Comparison of ENCODE assay signal across 20 cellular contexts in genomic region chr16:77763994-77764393, GRCh38. TPM values are rescaled to one million over a fixed set of nuclear protein-coding genes. Genes with fewer than 3 reads are reported as not detected.
"Had no signal": no experiment of that assay in that cellular context is flagged by ENCODE, and none has a peak within 500 bp of the region (broad histone marks: within the 10 kb centered on the region; RNA-seq: fewer than 3 reads in every experiment).

No MANE protein-coding gene starts in this region.

- H3K27ac ChIP-seq: cardiac muscle cell, neutrophil, parathyroid adenoma, spleen, uterus had no signal

- DNase-seq: activated CD4-positive, alpha-beta memory T cell treated with anti-CD3 and anti-CD28 coated beads, Interleukin-2, amount 10 ng/mL, durations not matched to agents 7 days and 5 days; activated CD4-positive, alpha-beta T cell treated with anti-CD3 and anti-CD28 coated beads for 36 hours; activated naive CD4-positive, alpha-beta T cell treated with Interleukin-2 at 50 U/mL for 16 hours; activated naive CD8-positive, alpha-beta T cell treated with anti-CD3 and anti-CD28 coated beads, Interleukin-2, amount 10 ng/mL, durations not matched to agents 7 days and 5 days; activated T-cell treated with anti-CD3 and anti-CD28 coated beads, Interleukin-2, amount 50 U/mL, for 1 hour; kidney glomerular epithelial cell; spleen; stimulated activated CD4-positive, alpha-beta T cell treated with anti-CD3 and anti-CD28 coated beads, Interleukin-4, amount 100 ng/mL, for 4 hours had no signal

- H3K4me1 Mint-ChIP-seq: activated CD4-positive, alpha-beta memory T cell treated with anti-CD3 and anti-CD28 coated beads, Interleukin-2, amount 10 ng/mL, durations not matched to agents 7 days and 5 days; activated CD4-positive, alpha-beta T cell treated with anti-CD3 and anti-CD28 coated beads for 36 hours; activated naive CD8-positive, alpha-beta T cell treated with anti-CD3 and anti-CD28 coated beads, Interleukin-2, amount 10 ng/mL, durations not matched to agents 7 days and 5 days; stimulated activated memory B cell treated with anti-CD40 and anti-IgM and Interleukin-4, amounts not matched to agents 10 μg/mL and 1 μg/mL and 100 μg/mL, for 72 hours; WTC11 had no signal

- H3K4me3 Mint-ChIP-seq: activated CD4-positive, alpha-beta memory T cell treated with anti-CD3 and anti-CD28 coated beads, Interleukin-2, amount 10 ng/mL, durations not matched to agents 7 days and 5 days; activated CD4-positive, alpha-beta T cell treated with anti-CD3 and anti-CD28 coated beads for 36 hours; activated naive CD8-positive, alpha-beta T cell treated with anti-CD3 and anti-CD28 coated beads, Interleukin-2, amount 10 ng/mL, durations not matched to agents 7 days and 5 days; mesothelial cell of epicardium; natural killer cell treated with Interleukin-12 subunit alpha and Interleukin-12 subunit beta and Interleukin-15 and Interleukin-18, amount 100 ng/mL, for 72 hours; stimulated activated memory B cell treated with anti-CD40 and anti-IgM and Interleukin-4, amounts not matched to agents 10 μg/mL and 1 μg/mL and 100 μg/mL, for 72 hours; WTC11 had no signal

- H3K4me3 ChIP-seq: cardiac muscle cell, spleen, thoracic aorta, uterus had no signal

- ATAC-seq: activated CD4-positive, alpha-beta T cell treated with anti-CD3 and anti-CD28 coated beads for 36 hours; natural killer cell treated with Interleukin-12 subunit alpha and Interleukin-12 subunit beta and Interleukin-15 and Interleukin-18, amount 100 ng/mL, for 72 hours; stimulated activated memory B cell treated with anti-CD40 and anti-IgM and Interleukin-4, amounts not matched to agents 10 μg/mL and 1 μg/mL and 100 μg/mL, for 72 hours; WTC11 had no signal

- H3K27ac Mint-ChIP-seq: activated CD4-positive, alpha-beta memory T cell treated with anti-CD3 and anti-CD28 coated beads, Interleukin-2, amount 10 ng/mL, durations not matched to agents 7 days and 5 days; activated CD4-positive, alpha-beta T cell treated with anti-CD3 and anti-CD28 coated beads for 36 hours; activated naive CD8-positive, alpha-beta T cell treated with anti-CD3 and anti-CD28 coated beads, Interleukin-2, amount 10 ng/mL, durations not matched to agents 7 days and 5 days; activated T-helper 2 cell treated with anti-CD3 and anti-CD28 coated beads, Interferon-gamma antibody, Interleukin-2, Interleukin-4, amounts not matched to agents 10 μg/mL and 5 μg/mL and 100 μg/mL, durations not matched to agents 14 hours and 24 hours and 36 hours; mesothelial cell of epicardium; natural killer cell treated with Interleukin-12 subunit alpha and Interleukin-12 subunit beta and Interleukin-15 and Interleukin-18, amount 100 ng/mL, for 72 hours; stimulated activated memory B cell treated with anti-CD40 and anti-IgM and Interleukin-4, amounts not matched to agents 10 μg/mL and 1 μg/mL and 100 μg/mL, for 72 hours; WTC11 had no signal

- H3K9me3 Mint-ChIP-seq: activated CD4-positive, alpha-beta memory T cell treated with anti-CD3 and anti-CD28 coated beads, Interleukin-2, amount 10 ng/mL, durations not matched to agents 7 days and 5 days; activated naive CD8-positive, alpha-beta T cell treated with anti-CD3 and anti-CD28 coated beads, Interleukin-2, amount 10 ng/mL, durations not matched to agents 7 days and 5 days; activated T-helper 2 cell treated with anti-CD3 and anti-CD28 coated beads, Interferon-gamma antibody, Interleukin-2, Interleukin-4, amounts not matched to agents 10 μg/mL and 5 μg/mL and 100 μg/mL, durations not matched to agents 14 hours and 24 hours and 36 hours; mesothelial cell of epicardium; natural killer cell treated with Interleukin-12 subunit alpha and Interleukin-12 subunit beta and Interleukin-15 and Interleukin-18, amount 100 ng/mL, for 72 hours; stimulated activated memory B cell treated with anti-CD40 and anti-IgM and Interleukin-4, amounts not matched to agents 10 μg/mL and 1 μg/mL and 100 μg/mL, for 72 hours had no signal

- H3K36me3 ChIP-seq: cardiac muscle cell, neutrophil, spleen, thoracic aorta, uterus had no signal

- H3K4me1 ChIP-seq: uterus had no signal

- H3K9me3 ChIP-seq: neutrophil, SK-N-SH, spleen, thoracic aorta, uterus had no signal

- H3K27me3 Mint-ChIP-seq: activated CD4-positive, alpha-beta memory T cell treated with anti-CD3 and anti-CD28 coated beads, Interleukin-2, amount 10 ng/mL, durations not matched to agents 7 days and 5 days; stimulated activated memory B cell treated with anti-CD40 and anti-IgM and Interleukin-4, amounts not matched to agents 10 μg/mL and 1 μg/mL and 100 μg/mL, for 72 hours had no signal

- H3K27me3 ChIP-seq: cardiac muscle cell, neutrophil, spleen, uterus had no signal

- H3K36me3 Mint-ChIP-seq: activated naive CD8-positive, alpha-beta T cell treated with anti-CD3 and anti-CD28 coated beads, Interleukin-2, amount 10 ng/mL, durations not matched to agents 7 days and 5 days; mesothelial cell of epicardium; natural killer cell treated with Interleukin-12 subunit alpha and Interleukin-12 subunit beta and Interleukin-15 and Interleukin-18, amount 100 ng/mL, for 72 hours; stimulated activated memory B cell treated with anti-CD40 and anti-IgM and Interleukin-4, amounts not matched to agents 10 μg/mL and 1 μg/mL and 100 μg/mL, for 72 hours; WTC11 had no signal

- FAIRE-seq: frontal cortex had no signal

RNA-seq across cellular contexts. Expression of gene VAT1L, which starts 24.4 kb away (rescaled TPM):
- total RNA-seq: activated naive CD8-positive, alpha-beta T cell treated with anti-CD3 and anti-CD28 coated beads, Interleukin-2, amount 10 ng/mL, durations not matched to agents 7 days and 5 days; activated T-helper 2 cell treated with anti-CD3 and anti-CD28 coated beads, Interferon-gamma antibody, Interleukin-2, Interleukin-4, amounts not matched to agents 10 μg/mL and 5 μg/mL and 100 μg/mL, durations not matched to agents 14 hours and 24 hours and 36 hours had no signal
